1 cellular context compared by ENCODE assay signal in genomic region chr7:21945374-21946227, GRCh38.
TF ChIP-seq lines count a peak whose summit lies in the region.

A gene with protein sequence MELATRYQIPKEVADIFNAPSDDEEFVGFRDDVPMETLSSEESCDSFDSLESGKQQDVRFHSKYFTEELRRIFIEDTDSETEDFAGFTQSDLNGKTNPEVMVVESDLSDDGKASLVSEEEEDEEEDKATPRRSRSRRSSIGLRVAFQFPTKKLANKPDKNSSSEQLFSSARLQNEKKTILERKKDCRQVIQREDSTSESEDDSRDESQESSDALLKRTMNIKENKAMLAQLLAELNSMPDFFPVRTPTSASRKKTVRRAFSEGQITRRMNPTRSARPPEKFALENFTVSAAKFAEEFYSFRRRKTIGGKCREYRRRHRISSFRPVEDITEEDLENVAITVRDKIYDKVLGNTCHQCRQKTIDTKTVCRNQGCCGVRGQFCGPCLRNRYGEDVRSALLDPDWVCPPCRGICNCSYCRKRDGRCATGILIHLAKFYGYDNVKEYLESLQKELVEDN (minus strand): TSS chr7:21945899. CDS start chr7:21945804, 95 bp downstream.

TF ChIP-seq in HEK293, 187 proteins besides CTCF, POLR2A, EP300 and RAD21 (continued from another document and continues in another):
- TF ChIP-seq HOXD13 (CRISPR knock-in tag; IDR thresholded peaks at IDR 0.05; ENCODE audit: borderline replicate concordance) (no peak), ZSCAN30 (tag by site-specific recombination; IDR thresholded peaks at IDR 0.05) (peak; percentile 75), HOXC10 (CRISPR knock-in tag; IDR thresholded peaks at IDR 0.05) (0 out of 2 replicates have a peak, but pooled peaks have one; percentile 72), KLF8 (tag by site-specific recombination; IDR thresholded peaks at IDR 0.05) (peak; percentile 92), SETDB1 (IDR thresholded peaks at IDR 0.05; ENCODE audit: insufficient read length, low read length) (no peak), ZNF350 (tag by site-specific recombination; IDR thresholded peaks at IDR 0.05) (no peak), ZBTB6 (tag by site-specific recombination; IDR thresholded peaks at IDR 0.05) (peak; percentile 88), MEIS1 (CRISPR knock-in tag; IDR thresholded peaks at IDR 0.05; ENCODE audit: borderline replicate concordance) (no peak), ZNF560 (tag by site-specific recombination; IDR thresholded peaks at IDR 0.05; ENCODE audit: borderline replicate concordance) (no peak), ZNF624 (tag by site-specific recombination; IDR thresholded peaks at IDR 0.05) (no peak), ZNF785 (tag by site-specific recombination; IDR thresholded peaks at IDR 0.05) (no peak), IKZF3 (tag by site-specific recombination; IDR thresholded peaks at IDR 0.05) (no peak), ZBTB1 (tag by site-specific recombination; IDR thresholded peaks at IDR 0.05) (no peak), ZNF561 (tag by site-specific recombination; IDR thresholded peaks at IDR 0.05; ENCODE audit: borderline replicate concordance) (peak; percentile 72), ZNF776 (tag by site-specific recombination; IDR thresholded peaks at IDR 0.05; ENCODE audit: borderline replicate concordance) (no peak), ZNF416 (tag by site-specific recombination; IDR thresholded peaks at IDR 0.05) (no peak), ZNF518A (tag by site-specific recombination; conservative IDR thresholded peaks at IDR 0.05; ENCODE audit: low read depth) (no peak), ZNF777 (tag by site-specific recombination; IDR thresholded peaks at IDR 0.05; ENCODE audit: borderline replicate concordance) (0 out of 2 replicates have a peak, but pooled peaks have one; percentile 12), ZNF548 (tag by site-specific recombination; IDR thresholded peaks at IDR 0.05) (no peak), SCRT2 (tag by site-specific recombination; IDR thresholded peaks at IDR 0.05) (no peak), ZNF37A (tag by site-specific recombination; IDR thresholded peaks at IDR 0.05) (no peak), ZNF473 (tag by site-specific recombination; IDR thresholded peaks at IDR 0.05) (no peak), FEZF1 (tag by site-specific recombination; IDR thresholded peaks at IDR 0.05) (no peak), GLI2 (tag by site-specific recombination; IDR thresholded peaks at IDR 0.05; ENCODE audit: borderline replicate concordance, low read depth) (no peak), BCL6B (tag by site-specific recombination; IDR thresholded peaks at IDR 0.05) (no peak), GLIS1 (tag by site-specific recombination; IDR thresholded peaks at IDR 0.05) (peak; percentile 14; the same call in 1 of the 2 replicates), HOXA7 (CRISPR knock-in tag; IDR thresholded peaks at IDR 0.05; ENCODE audit: borderline replicate concordance) (no peak), ZNF544 (tag by site-specific recombination; IDR thresholded peaks at IDR 0.05) (no peak), ZNF248 (tag by site-specific recombination; IDR thresholded peaks at IDR 0.05) (no peak), ZNF660 (tag by site-specific recombination; IDR thresholded peaks at IDR 0.05) (peak; percentile 41; the same call in 1 of the 2 replicates), ZNF24 (tag by site-specific recombination; IDR thresholded peaks at IDR 0.05) (0 out of 2 replicates have a peak, but pooled peaks have one; percentile 33), TCF7L2 (IDR thresholded peaks at IDR 0.05; ENCODE audit: borderline replicate concordance, low read depth, low read length) (no peak), MYNN (tag by site-specific recombination; IDR thresholded peaks at IDR 0.05; ENCODE audit: borderline replicate concordance) (no peak), ZNF366 (tag by site-specific recombination; conservative IDR thresholded peaks at IDR 0.05) (peak; percentile 5; the same call in 1 of the 2 replicates), REPIN1 (tag by site-specific recombination; IDR thresholded peaks at IDR 0.05; ENCODE audit: low read depth) (no peak), ZFP3 (tag by site-specific recombination; IDR thresholded peaks at IDR 0.05; ENCODE audit: low read depth) (no peak), ZNF19 (tag by site-specific recombination; IDR thresholded peaks at IDR 0.05; ENCODE audit: low read depth) (no peak), ZNF324 (tag by site-specific recombination; IDR thresholded peaks at IDR 0.05) (peak; percentile 93), ZBTB49 (tag by site-specific recombination; IDR thresholded peaks at IDR 0.05; ENCODE audit: low read depth) (no peak), ZNF621 (tag by site-specific recombination; IDR thresholded peaks at IDR 0.05) (no peak), ZNF670 (tag by site-specific recombination; IDR thresholded peaks at IDR 0.05; ENCODE audit: low read depth) (no peak), ZNF558 (tag by site-specific recombination; IDR thresholded peaks at IDR 0.05) (no peak)
- TF ChIP-seq, protein P1, sequence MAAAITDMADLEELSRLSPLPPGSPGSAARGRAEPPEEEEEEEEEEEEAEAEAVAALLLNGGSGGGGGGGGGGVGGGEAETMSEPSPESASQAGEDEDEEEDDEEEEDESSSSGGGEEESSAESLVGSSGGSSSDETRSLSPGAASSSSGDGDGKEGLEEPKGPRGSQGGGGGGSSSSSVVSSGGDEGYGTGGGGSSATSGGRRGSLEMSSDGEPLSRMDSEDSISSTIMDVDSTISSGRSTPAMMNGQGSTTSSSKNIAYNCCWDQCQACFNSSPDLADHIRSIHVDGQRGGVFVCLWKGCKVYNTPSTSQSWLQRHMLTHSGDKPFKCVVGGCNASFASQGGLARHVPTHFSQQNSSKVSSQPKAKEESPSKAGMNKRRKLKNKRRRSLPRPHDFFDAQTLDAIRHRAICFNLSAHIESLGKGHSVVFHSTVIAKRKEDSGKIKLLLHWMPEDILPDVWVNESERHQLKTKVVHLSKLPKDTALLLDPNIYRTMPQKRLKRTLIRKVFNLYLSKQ (tag by site-specific recombination; IDR thresholded peaks at IDR 0.05; ENCODE audit: borderline replicate concordance) = no peak
- TF ChIP-seq, protein P2, sequence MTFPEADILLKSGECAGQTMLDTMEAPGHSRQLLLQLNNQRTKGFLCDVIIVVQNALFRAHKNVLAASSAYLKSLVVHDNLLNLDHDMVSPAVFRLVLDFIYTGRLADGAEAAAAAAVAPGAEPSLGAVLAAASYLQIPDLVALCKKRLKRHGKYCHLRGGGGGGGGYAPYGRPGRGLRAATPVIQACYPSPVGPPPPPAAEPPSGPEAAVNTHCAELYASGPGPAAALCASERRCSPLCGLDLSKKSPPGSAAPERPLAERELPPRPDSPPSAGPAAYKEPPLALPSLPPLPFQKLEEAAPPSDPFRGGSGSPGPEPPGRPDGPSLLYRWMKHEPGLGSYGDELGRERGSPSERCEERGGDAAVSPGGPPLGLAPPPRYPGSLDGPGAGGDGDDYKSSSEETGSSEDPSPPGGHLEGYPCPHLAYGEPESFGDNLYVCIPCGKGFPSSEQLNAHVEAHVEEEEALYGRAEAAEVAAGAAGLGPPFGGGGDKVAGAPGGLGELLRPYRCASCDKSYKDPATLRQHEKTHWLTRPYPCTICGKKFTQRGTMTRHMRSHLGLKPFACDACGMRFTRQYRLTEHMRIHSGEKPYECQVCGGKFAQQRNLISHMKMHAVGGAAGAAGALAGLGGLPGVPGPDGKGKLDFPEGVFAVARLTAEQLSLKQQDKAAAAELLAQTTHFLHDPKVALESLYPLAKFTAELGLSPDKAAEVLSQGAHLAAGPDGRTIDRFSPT (tag by site-specific recombination; IDR thresholded peaks at IDR 0.05) = peak; percentile 82; the same call in 1 of the 2 replicates
- TF ChIP-seq, protein P3, sequence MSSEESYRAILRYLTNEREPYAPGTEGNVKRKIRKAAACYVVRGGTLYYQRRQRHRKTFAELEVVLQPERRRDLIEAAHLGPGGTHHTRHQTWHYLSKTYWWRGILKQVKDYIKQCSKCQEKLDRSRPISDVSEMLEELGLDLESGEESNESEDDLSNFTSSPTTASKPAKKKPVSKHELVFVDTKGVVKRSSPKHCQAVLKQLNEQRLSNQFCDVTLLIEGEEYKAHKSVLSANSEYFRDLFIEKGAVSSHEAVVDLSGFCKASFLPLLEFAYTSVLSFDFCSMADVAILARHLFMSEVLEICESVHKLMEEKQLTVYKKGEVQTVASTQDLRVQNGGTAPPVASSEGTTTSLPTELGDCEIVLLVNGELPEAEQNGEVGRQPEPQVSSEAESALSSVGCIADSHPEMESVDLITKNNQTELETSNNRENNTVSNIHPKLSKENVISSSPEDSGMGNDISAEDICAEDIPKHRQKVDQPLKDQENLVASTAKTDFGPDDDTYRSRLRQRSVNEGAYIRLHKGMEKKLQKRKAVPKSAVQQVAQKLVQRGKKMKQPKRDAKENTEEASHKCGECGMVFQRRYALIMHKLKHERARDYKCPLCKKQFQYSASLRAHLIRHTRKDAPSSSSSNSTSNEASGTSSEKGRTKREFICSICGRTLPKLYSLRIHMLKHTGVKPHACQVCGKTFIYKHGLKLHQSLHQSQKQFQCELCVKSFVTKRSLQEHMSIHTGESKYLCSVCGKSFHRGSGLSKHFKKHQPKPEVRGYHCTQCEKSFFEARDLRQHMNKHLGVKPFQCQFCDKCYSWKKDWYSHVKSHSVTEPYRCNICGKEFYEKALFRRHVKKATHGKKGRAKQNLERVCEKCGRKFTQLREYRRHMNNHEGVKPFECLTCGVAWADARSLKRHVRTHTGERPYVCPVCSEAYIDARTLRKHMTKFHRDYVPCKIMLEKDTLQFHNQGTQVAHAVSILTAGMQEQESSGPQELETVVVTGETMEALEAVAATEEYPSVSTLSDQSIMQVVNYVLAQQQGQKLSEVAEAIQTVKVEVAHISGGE (tag by site-specific recombination; conservative IDR thresholded peaks at IDR 0.05; ENCODE audit: low read depth) = no peak
